1 cellular context compared by ENCODE assay signal in genomic region chr2:189658808-189659207, GRCh38.
TF ChIP-seq lines count a peak whose summit lies in the region.

No MANE protein-coding gene starts in this region.

TF ChIP-seq in HepG2, 621 proteins besides CTCF, POLR2A, EP300 and RAD21:
- no peak for TF ChIP-seq TFDP1 (CRISPR knock-in tag; IDR thresholded peaks at IDR 0.05; ENCODE audit: borderline replicate concordance)
- TF ChIP-seq ZNF572 (CRISPR knock-in tag; IDR thresholded peaks at IDR 0.05), result no peak
- TF ChIP-seq NR3C1 (CRISPR knock-in tag; IDR thresholded peaks at IDR 0.05), result no peak
- no peak for TF ChIP-seq TBL1XR1 (IDR thresholded peaks at IDR 0.05; ENCODE audit: borderline replicate concordance, low read length, partially characterized antibody)
- no peak for TF ChIP-seq AKNA (CRISPR knock-in tag; IDR thresholded peaks at IDR 0.05; ENCODE audit: borderline replicate concordance)
- TF ChIP-seq ZFP62 (CRISPR knock-in tag; IDR thresholded peaks at IDR 0.05), result no peak
- no peak for TF ChIP-seq ZNF136 (CRISPR knock-in tag; IDR thresholded peaks at IDR 0.05; ENCODE audit: low read depth)
- TF ChIP-seq ZNF790 (CRISPR knock-in tag; IDR thresholded peaks at IDR 0.05; ENCODE audit: borderline replicate concordance), result no peak
- no peak for TF ChIP-seq KLF15 (CRISPR knock-in tag; IDR thresholded peaks at IDR 0.05; ENCODE audit: borderline replicate concordance)
- no peak for TF ChIP-seq ZFP82 (CRISPR knock-in tag; IDR thresholded peaks at IDR 0.05; ENCODE audit: borderline replicate concordance)
- TF ChIP-seq MNT (IDR thresholded peaks at IDR 0.05), result no peak
- no peak for TF ChIP-seq ELF4 (CRISPR knock-in tag; IDR thresholded peaks at IDR 0.05; ENCODE audit: borderline replicate concordance)
- no peak for TF ChIP-seq HNF4A (CRISPR knock-in tag; IDR thresholded peaks at IDR 0.05)
- no peak for TF ChIP-seq HOXA5 (CRISPR knock-in tag; IDR thresholded peaks at IDR 0.05)
- TF ChIP-seq NRL (CRISPR knock-in tag; IDR thresholded peaks at IDR 0.05; ENCODE audit: borderline replicate concordance), result no peak
- no peak for TF ChIP-seq IRF2 (CRISPR knock-in tag; IDR thresholded peaks at IDR 0.05)
- no peak for TF ChIP-seq AGO2 (optimal IDR thresholded peaks at IDR 0.05; ENCODE audit: low read depth, low read length)
- no peak for TF ChIP-seq THAP7 (CRISPR knock-in tag; IDR thresholded peaks at IDR 0.05)
- no peak for TF ChIP-seq TRIM22 (IDR thresholded peaks at IDR 0.05)
